In the genomic region with DNA sequence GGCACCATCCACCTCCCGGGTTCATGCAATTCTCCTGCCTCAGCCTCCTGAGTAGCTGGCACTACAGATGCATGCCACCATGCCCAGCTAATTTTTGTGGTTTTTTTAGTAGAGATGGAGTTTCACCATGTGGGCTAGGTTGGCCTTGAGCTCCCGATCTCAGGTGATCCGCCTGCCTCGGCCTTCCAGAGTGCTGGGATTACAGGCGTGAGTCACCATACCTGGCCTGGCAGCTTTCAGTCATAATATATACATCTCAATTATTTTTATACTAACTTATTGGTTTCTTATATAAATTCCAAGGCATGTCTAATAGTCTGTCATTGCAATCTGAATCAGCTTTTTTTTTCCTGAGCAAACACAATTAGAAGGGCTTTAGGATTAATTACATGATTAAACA, we compare ENCODE assay signal across 25 cellular contexts.
"Had no signal": no experiment of that assay in that cellular context is flagged by ENCODE, and none has a peak within 500 bp of the region (broad histone marks: within the 10 kb centered on the region; RNA-seq: fewer than 3 reads in every experiment).

No MANE protein-coding gene starts in this region.

- H3K27ac ChIP-seq: colonic mucosa, coronary artery, dorsolateral prefrontal cortex, epithelial cell of prostate, esophagus muscularis mucosa, esophagus squamous epithelium, gastrocnemius medialis, gastroesophageal sphincter, heart left ventricle, heart right ventricle, hepatocyte had no signal

- H3K4me3 ChIP-seq: colonic mucosa, coronary artery, dorsolateral prefrontal cortex, esophagus muscularis mucosa, esophagus squamous epithelium, gastrocnemius medialis, gastroesophageal sphincter, heart left ventricle, heart right ventricle, hepatocyte had no signal

- H3K4me2 ChIP-seq: hepatocyte had no signal

- H3K4me1 ChIP-seq: colonic mucosa, esophagus squamous epithelium, gastrocnemius medialis had no signal

- H3K79me2 ChIP-seq: hepatocyte had no signal

- ATAC-seq: effector memory CD8-positive, alpha-beta T cell; esophagus mucosa; gastrocnemius medialis; gastroesophageal sphincter; heart left ventricle; heart right ventricle had no signal

- H3K27me3 ChIP-seq: colonic mucosa, dorsolateral prefrontal cortex, esophagus muscularis mucosa, esophagus squamous epithelium, gastrocnemius medialis, gastroesophageal sphincter, heart left ventricle, heart right ventricle, hepatocyte had no signal

- H3K36me3 ChIP-seq: colonic mucosa, esophagus muscularis mucosa, esophagus squamous epithelium, gastrocnemius medialis, gastroesophageal sphincter, heart left ventricle, heart right ventricle had no signal

- DNase-seq: colonic mucosa; cortex of kidney; dermis blood vessel endothelial cell; dorsolateral prefrontal cortex; effector CD4-positive, alpha-beta T cell; effector CD8-positive, alpha-beta T cell; effector memory CD4-positive, alpha-beta T cell; effector memory CD8-positive, alpha-beta T cell; endodermal cell; erythroblast; esophagus squamous epithelium; foreskin fibroblast; foreskin melanocyte; gastrocnemius medialis; glutamatergic neuron; head of caudate nucleus; heart left ventricle; heart right ventricle; hippocampal formation had no signal

- H3K9me3 ChIP-seq: colonic mucosa, esophagus muscularis mucosa, esophagus squamous epithelium, gastrocnemius medialis, gastroesophageal sphincter, heart left ventricle, heart right ventricle had no signal

- H2AFZ ChIP-seq: hepatocyte had no signal
